13 cellular contexts compared by ENCODE assay signal in the genomic region with DNA sequence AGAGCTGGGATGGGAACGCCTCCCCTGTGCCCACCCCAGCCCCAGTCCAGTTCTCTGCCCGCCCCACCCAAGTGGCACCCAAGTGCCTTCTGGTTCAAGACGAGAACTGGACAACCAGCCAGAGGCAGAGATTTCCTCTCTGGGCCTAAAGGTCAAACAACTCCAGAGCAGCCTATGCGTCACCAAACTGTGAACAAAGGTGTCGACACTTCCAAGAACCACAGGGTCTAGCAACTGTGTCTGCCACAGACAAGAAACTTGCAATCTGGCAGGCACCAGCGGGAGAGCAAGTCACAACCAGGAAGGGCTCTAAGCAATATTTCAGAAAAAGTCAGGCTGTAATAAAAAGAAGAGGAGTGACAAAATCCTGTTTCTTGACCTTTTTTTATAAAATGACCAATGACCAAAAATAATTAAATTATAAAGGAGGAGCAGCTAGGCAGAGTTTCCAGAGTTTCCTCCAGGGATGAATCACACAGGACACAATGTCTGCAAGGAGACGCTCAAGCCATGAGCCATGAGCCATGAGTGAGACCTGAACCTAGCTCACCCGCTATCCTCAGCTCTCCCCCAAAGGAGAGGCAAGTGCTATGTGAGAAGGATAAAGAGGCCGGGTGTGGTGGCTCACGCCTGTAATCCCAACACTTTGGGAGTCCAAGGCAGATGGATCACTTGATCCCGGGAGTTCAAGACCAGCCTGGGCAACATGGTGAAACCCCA. TPM values are rescaled to one million over a fixed set of nuclear protein-coding genes. Genes with fewer than 3 reads are reported as not detected.
DNase-seq lines count a peak whose midpoint lies in the region; ATAC-seq and TF ChIP-seq lines count a peak whose summit lies in the region.
"Had no signal": no experiment of that assay in that cellular context is flagged by ENCODE, and none has a peak within 500 bp of the region (broad histone marks: within the 10 kb centered on the region; RNA-seq: fewer than 3 reads in every experiment).

No MANE protein-coding gene starts in this region.

- H3K9me3 Mint-ChIP-seq in activated CD8-positive, alpha-beta T cell treated with anti-CD3 and anti-CD28 coated beads, Interleukin-2, amount 10 ng/mL, durations not matched to agents 7 days and 5 days (ENCODE audit: insufficient read depth) = no peaks in the 10 kb centered on the region
- H3K9me3 Mint-ChIP-seq: CD4-positive, alpha-beta memory T cell; stimulated activated memory B cell treated with anti-CD40 and anti-IgM and Interleukin-4, amounts not matched to agents 10 μg/mL and 1 μg/mL and 100 μg/mL, for 72 hours had no signal

- H3K4me1 ChIP-seq in gastroesophageal sphincter = peaks cover 0 to 17% (median 0%) of the 10 kb centered on the region in 3 donors

- no peak overlapping the region for H3K4me3 ChIP-seq in gastroesophageal sphincter

- H3K27me3 ChIP-seq in gastroesophageal sphincter = no peaks in the 10 kb centered on the region

- ATAC-seq in gastroesophageal sphincter (peak; percentile 73), sciatic nerve (peak; percentile 63), GM18868 (IDR thresholded peaks at IDR 0.05; ENCODE audit: unreplicated experiment) (no peak), GM21717 (IDR thresholded peaks at IDR 0.05; ENCODE audit: unreplicated experiment) (no peak)
- ATAC-seq in activated CD8-positive, alpha-beta T cell treated with anti-CD3 and anti-CD28 coated beads, Interleukin-2, amount 10 ng/mL, durations not matched to agents 7 days and 5 days = no peak
- ATAC-seq: stimulated activated memory B cell treated with anti-CD40 and anti-IgM and Interleukin-4, amounts not matched to agents 10 μg/mL and 1 μg/mL and 100 μg/mL, for 72 hours had no signal

- no peaks in the 10 kb centered on the region for H3K27me3 Mint-ChIP-seq in activated CD8-positive, alpha-beta T cell treated with anti-CD3 and anti-CD28 coated beads, Interleukin-2, amount 10 ng/mL, durations not matched to agents 7 days and 5 days (ENCODE audit: low read depth)
- H3K27me3 Mint-ChIP-seq: CD4-positive, alpha-beta memory T cell; stimulated activated memory B cell treated with anti-CD40 and anti-IgM and Interleukin-4, amounts not matched to agents 10 μg/mL and 1 μg/mL and 100 μg/mL, for 72 hours had no signal

- H3K9me3 ChIP-seq in gastroesophageal sphincter = no peaks in the 10 kb centered on the region

- CTCF ChIA-PET in activated CD8-positive, alpha-beta T cell treated with anti-CD3 and anti-CD28 coated beads, Interleukin-2, amount 10 ng/mL, durations not matched to agents 7 days and 5 days (lab: Charles Lee) = interaction anchor here (1.8 kb wide), 1 partner anchor 9 kb away, joined by 4 read pairs; no protein-coding TSS in a partner anchor

- peaks cover 44% of the 10 kb centered on the region for H3K36me3 Mint-ChIP-seq in activated CD8-positive, alpha-beta T cell treated with anti-CD3 and anti-CD28 coated beads, Interleukin-2, amount 10 ng/mL, durations not matched to agents 7 days and 5 days (ENCODE audit: low read depth)

- intact Hi-C loops in sciatic nerve (cut with DNase I) = no loop called here

- TF ChIP-seq CTCF in gastroesophageal sphincter (IDR thresholded peaks at IDR 0.05) = no peak

- H3K27ac ChIP-seq in adipose tissue (ENCODE audit: low read depth, low read length) = peak overlapping the region; percentile 4
- peak overlapping the region in 3 of 4 donors; percentile 41 to 75 (median 73) for H3K27ac ChIP-seq in gastroesophageal sphincter

- TF ChIP-seq EP300 in gastroesophageal sphincter (IDR thresholded peaks at IDR 0.05) = no peak

- no peak for TF ChIP-seq POLR2A in gastroesophageal sphincter (IDR thresholded peaks at IDR 0.05)

- POLR2A ChIA-PET in activated CD8-positive, alpha-beta T cell treated with anti-CD3 and anti-CD28 coated beads, Interleukin-2, amount 10 ng/mL, durations not matched to agents 7 days and 5 days (lab: Charles Lee) = interaction anchor here (1.6 kb wide), 1 partner anchor 10 kb away, joined by 5 read pairs; no protein-coding TSS in a partner anchor

- DNase-seq in ELR (ENCODE audit: low read depth) (peak; percentile 91), sciatic nerve (ENCODE audit: low spot score) (no peak), COR-L47 (lab: John Stamatoyannopoulos, UW) (no peak)
- no peak for DNase-seq in activated CD8-positive, alpha-beta T cell treated with anti-CD3 and anti-CD28 coated beads, Interleukin-2, amount 10 ng/mL, durations not matched to agents 7 days and 5 days
- DNase-seq: caudate nucleus; CD4-positive, alpha-beta memory T cell; kidney glomerular epithelial cell; NCI-H526 treated with DMSO at 0.1 percent for 48 hours had no signal

- H3K4me3 Mint-ChIP-seq in activated CD8-positive, alpha-beta T cell treated with anti-CD3 and anti-CD28 coated beads, Interleukin-2, amount 10 ng/mL, durations not matched to agents 7 days and 5 days = no peak overlapping the region
- H3K4me3 Mint-ChIP-seq: CD4-positive, alpha-beta memory T cell; stimulated activated memory B cell treated with anti-CD40 and anti-IgM and Interleukin-4, amounts not matched to agents 10 μg/mL and 1 μg/mL and 100 μg/mL, for 72 hours had no signal

- H3K4me1 Mint-ChIP-seq in activated CD8-positive, alpha-beta T cell treated with anti-CD3 and anti-CD28 coated beads, Interleukin-2, amount 10 ng/mL, durations not matched to agents 7 days and 5 days (ENCODE audit: low read depth) = no peaks in the 10 kb centered on the region

- H3K27ac Mint-ChIP-seq in activated CD8-positive, alpha-beta T cell treated with anti-CD3 and anti-CD28 coated beads, Interleukin-2, amount 10 ng/mL, durations not matched to agents 7 days and 5 days = no peak overlapping the region
- H3K27ac Mint-ChIP-seq: stimulated activated memory B cell treated with anti-CD40 and anti-IgM and Interleukin-4, amounts not matched to agents 10 μg/mL and 1 μg/mL and 100 μg/mL, for 72 hours had no signal

- H3K36me3 ChIP-seq in gastroesophageal sphincter = peaks cover 0 to 93% of the 10 kb centered on the region in 2 donors

- 71 to 92% (median 72%) methylated on average over 11 of the region's 11 CpGs for WGBS in adipose tissue, 3 donors
- WGBS in gastroesophageal sphincter (ENCODE audit: low coverage in 1 of 2), 2 donors = 69 to 84% methylated on average over 6 to 8 of the region's 11 CpGs

RNA-seq across cellular contexts. Expression of gene EDEM2, which starts 11.1 kb away (rescaled TPM):
- 10 to 100 TPM in 2 of 3 donors, 1 to 10 TPM in 1; 9.7 to 23.8 (median 23.3) TPM for polyA plus RNA-seq in adipose tissue
- total RNA-seq in gastroesophageal sphincter (10 to 100 TPM; 11.2 to 18.9 (median 13.5) TPM), sciatic nerve (15.4 TPM)
- total RNA-seq in activated CD8-positive, alpha-beta T cell treated with anti-CD3 and anti-CD28 coated beads, Interleukin-2, amount 10 ng/mL, durations not matched to agents 7 days and 5 days = 10 to 100 TPM; 19.5 to 19.6 TPM

RNA-seq across cellular contexts. Expression of gene PROCR, which starts 35.8 kb away (rescaled TPM):
- polyA plus RNA-seq in adipose tissue = 10 to 100 TPM; 16.1 to 83.3 (median 78.7) TPM
- total RNA-seq in gastroesophageal sphincter = 10 to 100 TPM; 11.7 to 59.4 (median 35.9) TPM
- 24.0 TPM for total RNA-seq in sciatic nerve
- total RNA-seq in activated CD8-positive, alpha-beta T cell treated with anti-CD3 and anti-CD28 coated beads, Interleukin-2, amount 10 ng/mL, durations not matched to agents 7 days and 5 days = 1 to 10 TPM; 1.2 to 1.3 TPM

RNA-seq across cellular contexts. Expression of gene TRPC4AP, which starts 43.4 kb away (rescaled TPM):
- 10 to 100 TPM; 36.1 to 54.5 (median 43.1) TPM for polyA plus RNA-seq in adipose tissue
- 10 to 100 TPM; 47.5 to 57.1 (median 52.4) TPM for total RNA-seq in gastroesophageal sphincter
- total RNA-seq in sciatic nerve = 50.4 TPM
- 10 to 100 TPM; 43.2 to 44.6 TPM for total RNA-seq in activated CD8-positive, alpha-beta T cell treated with anti-CD3 and anti-CD28 coated beads, Interleukin-2, amount 10 ng/mL, durations not matched to agents 7 days and 5 days

Comparison
In these comparisons a context has a peak if more than half of its experiments do, and no peak if none do; other contexts are left out.
1. ATAC-seq: peak in gastroesophageal sphincter (single experiment) and sciatic nerve (single experiment); none in activated CD8-positive, alpha-beta T cell treated with anti-CD3 and anti-CD28 coated beads, Interleukin-2, amount 10 ng/mL, durations not matched to agents 7 days and 5 days (single experiment), GM18868 (single experiment) and GM21717 (single experiment).
2. RNA of gene PROCR, which starts 35.8 kb away (total RNA-seq): 11.7 to 59.4 TPM in gastroesophageal sphincter and 24.0 TPM in sciatic nerve (single experiment); 1.2 to 1.3 TPM in activated CD8-positive, alpha-beta T cell treated with anti-CD3 and anti-CD28 coated beads, Interleukin-2, amount 10 ng/mL, durations not matched to agents 7 days and 5 days; every median in the first group is over 4 times any median in the second.